ENCODE assay signal across 8 cellular contexts in genomic region chr1:209435654-209436566, GRCh38.
DNase-seq lines count a peak whose midpoint lies in the region; ATAC-seq and TF ChIP-seq lines count a peak whose summit lies in the region.

No MANE protein-coding gene starts in this region.

- no peak overlapping the region for H3K27ac ChIP-seq in MM.1S (ENCODE audit: low read length)
- H3K27ac ChIP-seq in substantia nigra (ENCODE audit: low read depth, low read length, poor library complexity, severe bottlenecking), result no peak overlapping the region

- no peaks in the 10 kb centered on the region for H3K27me3 ChIP-seq in MM.1S (replicated peaks; ENCODE audit: insufficient read depth, low read length)

- H3K9me2 ChIP-seq in MM.1S (replicated peaks; ENCODE audit: insufficient read depth, low read length), result no peaks in the 10 kb centered on the region

- no peak overlapping the region for H3K4me2 ChIP-seq in MM.1S (ENCODE audit: low read depth, low read length)

- H3K4me1 ChIP-seq in MM.1S (ENCODE audit: low read length), result no peaks in the 10 kb centered on the region

- H3K9ac ChIP-seq in MM.1S (ENCODE audit: low read length), result no peak overlapping the region

- TF ChIP-seq POLR2A in lower leg skin (IDR thresholded peaks at IDR 0.05), result no peak

- 27 to 28% methylated on average over 6 of the region's 6 CpGs for WGBS in lower leg skin, 2 donors

- ATAC-seq in SK-N-SH treated with all-trans-retinoic acid at 6 μM for 48 hours, result peak; percentile 98

- intact Hi-C loops in lower leg skin (cut with DNase I; ENCODE audit: low total_unique reads), result loop anchor here (10.0 kb wide), 1 partner anchor 71 kb away; no protein-coding TSS in a partner anchor

- POLR2A ChIA-PET in HEK293T (lab: Yijun Ruan, JAX), result no interaction called here

- CTCF ChIA-PET in HEK293T (lab: Yijun Ruan, JAX), result interaction anchor here (0.5 to 0.6 kb wide), 4 partner anchors 14 to 834 kb away, joined by 3 read pairs; no protein-coding TSS in a partner anchor

- H3K9me3 ChIP-seq in MM.1S (replicated peaks; ENCODE audit: insufficient read depth, low read length), result no peaks in the 10 kb centered on the region

- H3K36me3 ChIP-seq in MM.1S (replicated peaks; ENCODE audit: insufficient read depth, low read length), result no peaks in the 10 kb centered on the region

- no peak overlapping the region for H2AFZ ChIP-seq in MM.1S (ENCODE audit: low read length)

- H3K4me3 ChIP-seq in MM.1S (ENCODE audit: low read length) (no peak overlapping the region), lower leg skin (ENCODE audit: low read depth, poor library complexity, severe bottlenecking) (no peak overlapping the region)

- H3F3A ChIP-seq in MM.1S (ENCODE audit: insufficient read depth, low read length), result no peaks in the 10 kb centered on the region

- TF ChIP-seq CTCF in MM.1S (IDR thresholded peaks at IDR 0.05; ENCODE audit: low read length), result peak; percentile 95
- no peak for TF ChIP-seq CTCF in lower leg skin (IDR thresholded peaks at IDR 0.05)

- DNase-seq in activated effector memory CD4-positive, alpha-beta T cell treated with anti-CD3 and anti-CD28 coated beads, Interleukin-2, amount 50 U/mL, for 16 hours, result peak; percentile 67
- DNase-seq in activated effector memory CD4-positive, alpha-beta T cell treated with Interleukin-2 at 50 U/mL for 16 hours, result no peak
- DNase-seq in HEK293T (ENCODE audit: extremely low spot score) (peak; percentile 82), MM.1S (peak; percentile 64), dedifferentiated amniotic fluid mesenchymal stem cell (ENCODE audit: extremely low spot score) (peak; percentile 81), lower leg skin (ENCODE audit: low spot score in 2 of 2) (peak; percentile 73 to 93), substantia nigra (lab: John Stamatoyannopoulos, UW) (peak in 33 of 49 donors; percentile 2 to 73 (median 36))

- no peaks in the 10 kb centered on the region for H4K20me1 ChIP-seq in MM.1S (ENCODE audit: insufficient read depth, low read length)

- H3K79me2 ChIP-seq in MM.1S (ENCODE audit: low read length), result no peaks in the 10 kb centered on the region

TF ChIP-seq in HEK293T, 16 proteins besides CTCF, POLR2A, EP300 and RAD21:
- TF ChIP-seq ELF4 (IDR thresholded peaks at IDR 0.05) (no peak), PKNOX1 (IDR thresholded peaks at IDR 0.05) (0 out of 2 replicates have a peak, but pooled peaks have one; percentile 16)
TF ChIP-seq in HEK293T: peak in this region for 1.

TF ChIP-seq in SK-N-SH treated with all-trans-retinoic acid at 6 μM for 48 hours, 23 proteins besides CTCF, POLR2A, EP300 and RAD21:
- TF ChIP-seq ZFP30 (CRISPR knock-in tag; IDR thresholded peaks at IDR 0.05) (no peak), CSDC2 (CRISPR knock-in tag; IDR thresholded peaks at IDR 0.05) (no peak), ARNTL (CRISPR knock-in tag; IDR thresholded peaks at IDR 0.05; ENCODE audit: borderline replicate concordance, low read depth) (no peak), ESRRG (CRISPR knock-in tag; IDR thresholded peaks at IDR 0.05) (no peak), PATZ1 (CRISPR knock-in tag; IDR thresholded peaks at IDR 0.05; ENCODE audit: borderline replicate concordance) (no peak), BACH2 (CRISPR knock-in tag; IDR thresholded peaks at IDR 0.05; ENCODE audit: borderline replicate concordance) (no peak), GLIS3 (CRISPR knock-in tag; IDR thresholded peaks at IDR 0.05) (no peak), ZC3H10 (CRISPR knock-in tag; IDR thresholded peaks at IDR 0.05) (no peak), ZNF70 (CRISPR knock-in tag; IDR thresholded peaks at IDR 0.05) (no peak)
